In genomic region chr2:51723716-51724115, GRCh38 we compare ENCODE assay signal across 28 cellular contexts.
"Had no signal": no experiment of that assay in that cellular context is flagged by ENCODE, and none has a peak within 500 bp of the region (broad histone marks: within the 10 kb centered on the region; RNA-seq: fewer than 3 reads in every experiment).

No MANE protein-coding gene starts in this region.

- H3K36me3 Mint-ChIP-seq: activated naive CD8-positive, alpha-beta T cell treated with anti-CD3 and anti-CD28 coated beads for 36 hours; naive thymus-derived CD4-positive, alpha-beta T cell; T-cell; type B pancreatic cell had no signal

- H3K9me3 ChIP-seq: colonic mucosa, lower lobe of right lung, spleen, testis, vagina had no signal

- H3K27ac ChIP-seq: brain microvascular endothelial cell, colonic mucosa, dorsolateral prefrontal cortex, lower lobe of right lung, spleen, testis, vagina had no signal

- H3K27ac Mint-ChIP-seq: activated B cell treated with CpG ODN at 0.5 μM for 24 hours; activated CD4-positive, alpha-beta T cell treated with anti-CD3 and anti-CD28 coated beads for 36 hours; activated naive CD8-positive, alpha-beta T cell treated with anti-CD3 and anti-CD28 coated beads for 36 hours; effector memory CD8-positive, alpha-beta T cell; naive thymus-derived CD4-positive, alpha-beta T cell; T-cell; type B pancreatic cell had no signal

- H3K36me3 ChIP-seq: brain microvascular endothelial cell, colonic mucosa, lower lobe of right lung, spleen, vagina had no signal

- H3K4me3 ChIP-seq: colonic mucosa, dorsolateral prefrontal cortex, lower lobe of right lung, spleen, testis, vagina had no signal

- FAIRE-seq: endothelial cell of umbilical vein had no signal

- H3K4me3 Mint-ChIP-seq: activated B cell treated with CpG ODN at 0.5 μM for 24 hours; activated CD4-positive, alpha-beta T cell treated with anti-CD3 and anti-CD28 coated beads for 36 hours; activated naive CD8-positive, alpha-beta T cell treated with anti-CD3 and anti-CD28 coated beads for 36 hours; central memory CD8-positive, alpha-beta T cell; effector memory CD8-positive, alpha-beta T cell; naive thymus-derived CD4-positive, alpha-beta T cell; neural crest cell; T-cell; type B pancreatic cell had no signal

- H3K27me3 Mint-ChIP-seq: activated B cell treated with CpG ODN at 0.5 μM for 24 hours; activated CD4-positive, alpha-beta T cell treated with anti-CD3 and anti-CD28 coated beads for 36 hours; activated naive CD8-positive, alpha-beta T cell treated with anti-CD3 and anti-CD28 coated beads for 36 hours; central memory CD8-positive, alpha-beta T cell; effector memory CD8-positive, alpha-beta T cell; naive thymus-derived CD4-positive, alpha-beta T cell; T-cell; type B pancreatic cell had no signal

- H3K4me1 ChIP-seq: colonic mucosa, lower lobe of right lung, spleen, testis, vagina had no signal

- ATAC-seq: activated CD4-positive, alpha-beta T cell treated with anti-CD3 and anti-CD28 coated beads for 36 hours; effector memory CD8-positive, alpha-beta T cell; esophagus mucosa; left lobe of liver; lower lobe of right lung; naive thymus-derived CD4-positive, alpha-beta T cell; T-cell had no signal

- DNase-seq: activated B cell treated with CpG ODN at 0.5 μM for 24 hours; activated CD4-positive, alpha-beta T cell treated with anti-CD3 and anti-CD28 coated beads for 36 hours; activated CD4-positive, alpha-beta T cell treated with anti-CD3 and anti-CD28 coated beads, Interleukin-2, amount 50 U/mL, for 4 hours; activated CD8-positive, alpha-beta memory T cell treated with anti-CD3 and anti-CD28 coated beads, Interleukin-2, amount 50 U/mL, for 48 hours; activated naive CD4-positive, alpha-beta T cell treated with Interleukin-2 at 50 U/mL for 16 hours; activated naive CD8-positive, alpha-beta T cell treated with anti-CD3 and anti-CD28 coated beads for 36 hours; activated T-cell treated with anti-CD3 and anti-CD28 coated beads, Interleukin-2, amount 50 U/mL, for 48 hours; amygdala; brain microvascular endothelial cell; colonic mucosa; dorsolateral prefrontal cortex; effector memory CD8-positive, alpha-beta T cell; lower lobe of right lung; naive thymus-derived CD4-positive, alpha-beta T cell; occipital lobe; spleen; stimulated activated CD4-positive, alpha-beta T cell treated with anti-CD3 and anti-CD28 coated beads, Interleukin-4, amount 100 ng/mL, for 1 hour; stimulated activated naive CD4-positive, alpha-beta T cell; T-cell; T-helper 9 cell; testis had no signal

- H3K4me1 Mint-ChIP-seq: activated B cell treated with CpG ODN at 0.5 μM for 24 hours; activated CD4-positive, alpha-beta T cell treated with anti-CD3 and anti-CD28 coated beads for 36 hours; activated naive CD8-positive, alpha-beta T cell treated with anti-CD3 and anti-CD28 coated beads for 36 hours; central memory CD8-positive, alpha-beta T cell; naive thymus-derived CD4-positive, alpha-beta T cell; neural crest cell; T-cell had no signal

- H3K9me3 Mint-ChIP-seq: activated B cell treated with CpG ODN at 0.5 μM for 24 hours, neural crest cell, type B pancreatic cell had no signal

- H3K27me3 ChIP-seq: brain microvascular endothelial cell, colonic mucosa, dorsolateral prefrontal cortex, spleen, testis, vagina had no signal
